ENCODE assay signal across 28 cellular contexts in the genomic region with DNA sequence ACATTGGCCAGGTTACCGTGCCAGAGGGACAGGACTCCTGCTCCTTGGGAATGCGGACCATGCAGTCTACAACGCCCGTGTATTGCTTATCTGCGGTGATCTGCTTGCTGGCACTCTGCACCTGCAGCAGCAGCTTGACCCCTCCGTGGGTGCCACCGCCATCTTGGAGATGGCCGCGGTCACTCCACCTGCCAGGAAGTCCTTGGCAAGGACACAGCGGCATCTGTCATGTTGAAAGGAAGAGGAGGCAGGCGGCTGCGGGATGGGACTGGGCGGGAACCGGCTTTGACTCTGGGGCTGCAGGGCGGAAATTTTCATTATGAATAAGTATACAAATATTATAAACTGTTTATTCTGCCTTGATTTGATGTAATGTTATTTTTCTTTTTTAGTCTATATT.
"Had no signal": no experiment of that assay in that cellular context is flagged by ENCODE, and none has a peak within 500 bp of the region (broad histone marks: within the 10 kb centered on the region; RNA-seq: fewer than 3 reads in every experiment).

No MANE protein-coding gene starts in this region.

- H3K4me1 ChIP-seq: colonic mucosa, esophagus muscularis mucosa, esophagus squamous epithelium, foreskin keratinocyte, gastrocnemius medialis, gastroesophageal sphincter, heart left ventricle, heart right ventricle had no signal

- H3K4me3 ChIP-seq: colonic mucosa, coronary artery, dorsolateral prefrontal cortex, esophagus muscularis mucosa, esophagus squamous epithelium, gastrocnemius medialis, gastroesophageal sphincter, heart left ventricle, heart right ventricle had no signal

- H3K27ac ChIP-seq: colonic mucosa, coronary artery, dorsolateral prefrontal cortex, epithelial cell of prostate, esophagus muscularis mucosa, esophagus squamous epithelium, foreskin keratinocyte, gastrocnemius medialis, gastroesophageal sphincter, heart left ventricle, heart right ventricle had no signal

- ATAC-seq: effector memory CD8-positive, alpha-beta T cell; esophagus mucosa; foreskin keratinocyte; gastrocnemius medialis; gastroesophageal sphincter; heart left ventricle; heart right ventricle had no signal

- DNase-seq: colonic mucosa; cortex of kidney; dermis blood vessel endothelial cell; dorsolateral prefrontal cortex; effector CD4-positive, alpha-beta T cell; effector CD8-positive, alpha-beta T cell; effector memory CD4-positive, alpha-beta T cell; effector memory CD8-positive, alpha-beta T cell; endodermal cell; erythroblast; esophagus squamous epithelium; foreskin fibroblast; foreskin keratinocyte; foreskin melanocyte; gastrocnemius medialis; glutamatergic neuron; head of caudate nucleus; heart left ventricle; heart right ventricle had no signal

- H3K9me3 ChIP-seq: colonic mucosa had no signal

- FAIRE-seq: colon, endometrium, endothelial cell of umbilical vein, frontal cortex had no signal

- H3K27me3 ChIP-seq: colonic mucosa, dorsolateral prefrontal cortex, esophagus muscularis mucosa, esophagus squamous epithelium, foreskin keratinocyte, gastrocnemius medialis, heart left ventricle had no signal

- H3K36me3 ChIP-seq: colonic mucosa, esophagus muscularis mucosa, esophagus squamous epithelium, gastrocnemius medialis, gastroesophageal sphincter, heart left ventricle, heart right ventricle had no signal
